ENCODE assay signal across 27 cellular contexts in the genomic region with DNA sequence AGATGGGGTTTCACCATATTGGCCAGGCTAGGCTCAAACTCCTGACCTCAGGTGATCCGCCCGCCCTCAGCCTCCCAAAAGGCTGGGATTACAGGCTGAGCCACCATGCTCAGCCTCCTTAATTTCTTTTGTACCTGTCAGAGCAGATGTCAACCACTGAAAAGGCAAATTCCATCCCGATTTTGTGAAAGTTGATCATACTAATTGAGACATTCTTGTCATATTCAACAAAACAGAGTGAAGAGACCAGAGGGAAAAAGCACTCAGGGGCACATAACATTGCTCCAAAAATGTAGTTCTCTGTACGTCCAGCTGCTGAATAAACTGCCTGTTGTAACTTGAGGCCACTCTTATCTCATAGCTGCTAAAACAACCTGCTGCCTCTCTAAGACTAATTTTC.
"Had no signal": no experiment of that assay in that cellular context is flagged by ENCODE, and none has a peak within 500 bp of the region (broad histone marks: within the 10 kb centered on the region; RNA-seq: fewer than 3 reads in every experiment).

No MANE protein-coding gene starts in this region.

- H3K36me3 ChIP-seq: neural progenitor cell, neutrophil, right atrium auricular region, right lobe of liver, thyroid gland, transverse colon, uterus had no signal

- H2AFZ ChIP-seq: hepatocyte, neural progenitor cell, parathyroid adenoma had no signal

- ATAC-seq: left cardiac atrium; left lobe of liver; lower lobe of right lung; naive thymus-derived CD8-positive, alpha-beta T cell; right lobe of liver; stimulated activated naive B cell treated with anti-CD40 and anti-IgM and Interleukin-4, amounts not matched to agents 10 μg/mL and 1 μg/mL and 100 μg/mL, for 72 hours; stimulated activated naive CD8-positive, alpha-beta T cell treated with anti-CD3 and anti-CD28 coated beads, Interleukin-15, Interleukin-2, amounts not matched to agents 100 U/mL and 50 U/mL, for 24 hours had no signal

- H3K27ac ChIP-seq: hepatocyte, lower lobe of right lung, neural progenitor cell, neutrophil, parathyroid adenoma, right atrium auricular region, right lobe of liver, stomach, testis, thyroid gland, transverse colon, uterus had no signal

- H3K4me2 ChIP-seq: hepatocyte, neural progenitor cell, smooth muscle cell had no signal

- H3K4me1 ChIP-seq: lower lobe of right lung, neural progenitor cell, parathyroid adenoma, right atrium auricular region, right lobe of liver, stomach, testis, thyroid gland, transverse colon, uterus had no signal

- H3K9me3 ChIP-seq: lower lobe of right lung, neutrophil, right atrium auricular region, right lobe of liver, stomach, testis, thyroid gland, transverse colon, uterus had no signal

- H3K4me3 ChIP-seq: hepatocyte, lower lobe of right lung, neural progenitor cell, right atrium auricular region, right lobe of liver, smooth muscle cell, stomach, testis, thyroid gland, transverse colon, uterus had no signal

- DNase-seq: kidney glomerular epithelial cell; left cardiac atrium; lower lobe of right lung; mammary epithelial cell; mesenchymal stem cell; naive thymus-derived CD8-positive, alpha-beta T cell; occipital lobe; right lobe of liver; stimulated activated CD4-positive, alpha-beta T cell treated with anti-CD3 and anti-CD28 coated beads, Interleukin-12 subunit alpha, Interleukin-12 subunit beta, amount 100 ng/mL, for 4 hours; stimulated activated CD4-positive, alpha-beta T cell treated with anti-CD3 and anti-CD28 coated beads, Interleukin-15, amount 100 ng/mL, for 24 hours; stimulated activated CD4-positive, alpha-beta T cell treated with anti-CD3 and anti-CD28 coated beads, Interleukin-2, amount 100 ng/mL, for 24 hours; stimulated activated CD4-positive, alpha-beta T cell treated with anti-CD3 and anti-CD28 coated beads, Interleukin-4, amount 100 ng/mL, for 1 hour; stimulated activated naive B cell treated with anti-CD40 and anti-IgM and Interleukin-4, amounts not matched to agents 10 μg/mL and 1 μg/mL and 100 μg/mL, for 72 hours; stimulated activated naive CD8-positive, alpha-beta T cell treated with anti-CD3 and anti-CD28 coated beads, Interleukin-15, Interleukin-2, amounts not matched to agents 100 U/mL and 50 U/mL, for 24 hours; stomach; testis; thyroid gland; transverse colon; uterus had no signal

- H3K79me2 ChIP-seq: hepatocyte, parathyroid adenoma had no signal

- H3K27me3 ChIP-seq: hepatocyte, neural progenitor cell, neutrophil, right atrium auricular region, right lobe of liver, stomach, testis, thyroid gland, transverse colon, uterus had no signal

- FAIRE-seq: keratinocyte had no signal

- H3K9ac ChIP-seq: neural progenitor cell, parathyroid adenoma had no signal
